Comparison of ENCODE assay signal across 13 cellular contexts in genomic region chr19:2080336-2080988, GRCh38. TPM values are rescaled to one million over a fixed set of nuclear protein-coding genes. Genes with fewer than 3 reads are reported as not detected.
DNase-seq lines count a peak whose midpoint lies in the region; ATAC-seq, FAIRE-seq and TF ChIP-seq lines count a peak whose summit lies in the region.
"Had no signal": no experiment of that assay in that cellular context is flagged by ENCODE, and none has a peak within 500 bp of the region (broad histone marks: within the 10 kb centered on the region; RNA-seq: fewer than 3 reads in every experiment).

No MANE protein-coding gene starts in this region.

- no peak for FAIRE-seq in frontal cortex (lab: Jason Lieb, UNC)
- FAIRE-seq: pancreas had no signal

- peaks cover 89% of the 10 kb centered on the region for H3K36me3 Mint-ChIP-seq in activated CD4-positive, alpha-beta T cell treated with anti-CD3 and anti-CD28 coated beads, Interleukin-2, amount 10 ng/mL, durations not matched to agents 7 days and 5 days (ENCODE audit: low read depth)
- peaks cover 6% of the 10 kb centered on the region for H3K36me3 Mint-ChIP-seq in T-helper 17 cell (ENCODE audit: low read depth)
- H3K36me3 Mint-ChIP-seq in stimulated activated memory B cell treated with anti-CD40 and anti-IgM and Interleukin-4, amounts not matched to agents 10 μg/mL and 1 μg/mL and 100 μg/mL, for 72 hours, result peaks cover 81% of the 10 kb centered on the region

- no peak for TF ChIP-seq POLR2A in GM18505 (IDR thresholded peaks at IDR 0.05; ENCODE audit: borderline replicate concordance, extremely low read depth, insufficient read depth, insufficient read length)

- no peak for DNase-seq in activated CD4-positive, alpha-beta T cell treated with anti-CD3 and anti-CD28 coated beads, Interleukin-2, amount 10 ng/mL, durations not matched to agents 7 days and 5 days
- DNase-seq in activated CD4-positive, alpha-beta T cell treated with anti-CD3 and anti-CD28 coated beads for 4 hours, result no peak
- no peak for DNase-seq in T-helper 17 cell
- DNase-seq in epithelial cell of prostate (ENCODE audit: low read depth, low spot score), result no peak
- DNase-seq in frontal cortex (ENCODE audit: low spot score in 2 of 2), result no peak
- no peak for DNase-seq in SKM-1 treated with dmso at 0.1 percent for 144 hours (lab: John Stamatoyannopoulos, UW; ENCODE audit: unreplicated experiment)
- DNase-seq: anterior cingulate cortex; DMS79; glutamatergic neuron; stimulated activated CD4-positive, alpha-beta T cell treated with anti-CD3 and anti-CD28 coated beads, Interleukin-15, amount 100 ng/mL, for 24 hours had no signal

- POLR2A ChIA-PET in activated CD4-positive, alpha-beta T cell treated with anti-CD3 and anti-CD28 coated beads, Interleukin-2, amount 10 ng/mL, durations not matched to agents 7 days and 5 days (lab: Charles Lee), result no interaction called here

- H3K4me3 Mint-ChIP-seq in activated CD4-positive, alpha-beta T cell treated with anti-CD3 and anti-CD28 coated beads, Interleukin-2, amount 10 ng/mL, durations not matched to agents 7 days and 5 days, result peak overlapping the region; percentile 99
- H3K4me3 Mint-ChIP-seq in T-helper 17 cell, result peak overlapping the region; percentile 72
- peak overlapping the region; percentile 89 for H3K4me3 Mint-ChIP-seq in stimulated activated memory B cell treated with anti-CD40 and anti-IgM and Interleukin-4, amounts not matched to agents 10 μg/mL and 1 μg/mL and 100 μg/mL, for 72 hours

- H3K27ac Mint-ChIP-seq in activated CD4-positive, alpha-beta T cell treated with anti-CD3 and anti-CD28 coated beads, Interleukin-2, amount 10 ng/mL, durations not matched to agents 7 days and 5 days, result peak overlapping the region; percentile 98
- H3K27ac Mint-ChIP-seq in T-helper 17 cell, result peak overlapping the region; percentile 99
- H3K27ac Mint-ChIP-seq in stimulated activated memory B cell treated with anti-CD40 and anti-IgM and Interleukin-4, amounts not matched to agents 10 μg/mL and 1 μg/mL and 100 μg/mL, for 72 hours, result peak overlapping the region; percentile 89

- no peaks in the 10 kb centered on the region for H3K27me3 Mint-ChIP-seq in activated CD4-positive, alpha-beta T cell treated with anti-CD3 and anti-CD28 coated beads, Interleukin-2, amount 10 ng/mL, durations not matched to agents 7 days and 5 days
- H3K27me3 Mint-ChIP-seq in T-helper 17 cell, result no peaks in the 10 kb centered on the region
- no peaks in the 10 kb centered on the region for H3K27me3 Mint-ChIP-seq in stimulated activated memory B cell treated with anti-CD40 and anti-IgM and Interleukin-4, amounts not matched to agents 10 μg/mL and 1 μg/mL and 100 μg/mL, for 72 hours

- H3K27ac ChIP-seq in epithelial cell of prostate, result peak overlapping the region; percentile 2
- H3K27ac ChIP-seq: pancreas had no signal

- no peak for ATAC-seq in T-helper 17 cell
- no peak for ATAC-seq in stimulated activated memory B cell treated with anti-CD40 and anti-IgM and Interleukin-4, amounts not matched to agents 10 μg/mL and 1 μg/mL and 100 μg/mL, for 72 hours
- no peak for ATAC-seq in GM18505 (IDR thresholded peaks at IDR 0.05; ENCODE audit: unreplicated experiment)
- ATAC-seq: pancreas had no signal

- H3K4me1 Mint-ChIP-seq in activated CD4-positive, alpha-beta T cell treated with anti-CD3 and anti-CD28 coated beads, Interleukin-2, amount 10 ng/mL, durations not matched to agents 7 days and 5 days, result peaks cover 39% of the 10 kb centered on the region
- H3K4me1 Mint-ChIP-seq in T-helper 17 cell, result peaks cover 40% of the 10 kb centered on the region
- H3K4me1 Mint-ChIP-seq in stimulated activated memory B cell treated with anti-CD40 and anti-IgM and Interleukin-4, amounts not matched to agents 10 μg/mL and 1 μg/mL and 100 μg/mL, for 72 hours, result peaks cover 57% of the 10 kb centered on the region

- CTCF ChIA-PET in activated CD4-positive, alpha-beta T cell treated with anti-CD3 and anti-CD28 coated beads, Interleukin-2, amount 10 ng/mL, durations not matched to agents 7 days and 5 days (lab: Charles Lee), result interaction anchor here (0.7 to 1.3 kb wide), 2 partner anchors 13 to 57 kb away, joined by 3 read pairs; no protein-coding TSS in a partner anchor

- no peaks in the 10 kb centered on the region for H3K9me3 Mint-ChIP-seq in activated CD4-positive, alpha-beta T cell treated with anti-CD3 and anti-CD28 coated beads, Interleukin-2, amount 10 ng/mL, durations not matched to agents 7 days and 5 days
- H3K9me3 Mint-ChIP-seq in stimulated activated memory B cell treated with anti-CD40 and anti-IgM and Interleukin-4, amounts not matched to agents 10 μg/mL and 1 μg/mL and 100 μg/mL, for 72 hours, result no peaks in the 10 kb centered on the region

- H3K9me3 ChIP-seq in T-helper 17 cell (ENCODE audit: control insufficient read depth, low read length, poor library complexity, severe bottlenecking), result no peaks in the 10 kb centered on the region
- H3K9me3 ChIP-seq: pancreas had no signal

RNA-seq across cellular contexts. Expression of gene MOB3A, which starts 15.7 kb away (rescaled TPM):
- total RNA-seq in activated CD4-positive, alpha-beta T cell treated with anti-CD3 and anti-CD28 coated beads, Interleukin-2, amount 10 ng/mL, durations not matched to agents 7 days and 5 days, result 100 to 1,000 TPM; 217 to 239 TPM
- total RNA-seq in T-helper 17 cell, result 100 to 1,000 TPM; 108 to 162 TPM
- 9.4 TPM for total RNA-seq in frontal cortex

RNA-seq across cellular contexts. Expression of gene IZUMO4, which starts 16.3 kb away (rescaled TPM):
- total RNA-seq in activated CD4-positive, alpha-beta T cell treated with anti-CD3 and anti-CD28 coated beads, Interleukin-2, amount 10 ng/mL, durations not matched to agents 7 days and 5 days, result 1 to 10 TPM; 7.5 to 9.9 TPM
- total RNA-seq in T-helper 17 cell (10 to 100 TPM; 12.3 to 19.8 TPM), frontal cortex (2.9 TPM)

RNA-seq across cellular contexts. Expression of gene MKNK2, which starts 29.4 kb away (rescaled TPM):
- total RNA-seq in activated CD4-positive, alpha-beta T cell treated with anti-CD3 and anti-CD28 coated beads, Interleukin-2, amount 10 ng/mL, durations not matched to agents 7 days and 5 days, result 100 to 1,000 TPM; 198 to 228 TPM
- 100 to 1,000 TPM; 256 to 288 TPM for total RNA-seq in T-helper 17 cell
- total RNA-seq in frontal cortex, result 18.3 TPM

Comparison
In these comparisons a context has a peak if more than half of its experiments do, and no peak if none do; other contexts are left out.
1. RNA of gene MOB3A, which starts 15.7 kb away (total RNA-seq): 217 to 239 TPM in activated CD4-positive, alpha-beta T cell treated with anti-CD3 and anti-CD28 coated beads, Interleukin-2, amount 10 ng/mL, durations not matched to agents 7 days and 5 days and 108 to 162 TPM in T-helper 17 cell; 9.4 TPM in frontal cortex (single experiment); every median in the first group is over 10 times any median in the second.
2. RNA of gene MKNK2, which starts 29.4 kb away (total RNA-seq): 256 to 288 TPM in T-helper 17 cell and 198 to 228 TPM in activated CD4-positive, alpha-beta T cell treated with anti-CD3 and anti-CD28 coated beads, Interleukin-2, amount 10 ng/mL, durations not matched to agents 7 days and 5 days; 18.3 TPM in frontal cortex (single experiment); every median in the first group is over 10 times any median in the second.
3. Peak in every context shown above with its lines, with median percentiles within 50 percentile points of each other: H3K27ac Mint-ChIP-seq and H3K4me3 Mint-ChIP-seq.